Comparison of ENCODE assay signal across 27 cellular contexts in the genomic region with DNA sequence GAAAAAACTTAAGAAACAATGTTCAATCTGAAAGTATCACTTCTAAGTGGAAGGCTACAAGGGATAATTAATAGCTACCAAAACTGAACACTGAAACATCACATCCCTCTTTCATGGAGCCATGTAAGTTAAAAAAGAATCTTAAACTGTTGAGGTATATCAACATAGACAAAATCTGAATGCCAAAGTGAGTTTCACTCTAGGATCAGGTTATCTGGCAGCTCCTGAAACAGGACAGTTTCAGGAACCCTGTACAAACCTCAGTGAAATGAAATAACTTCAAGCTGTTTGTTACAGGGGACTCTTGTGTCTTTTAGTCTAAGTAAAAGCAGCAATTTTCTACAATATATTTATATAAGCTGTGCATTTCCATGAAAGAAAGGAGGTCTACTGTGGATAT.
DNase-seq lines count a peak whose midpoint lies in the region; ATAC-seq, FAIRE-seq and TF ChIP-seq lines count a peak whose summit lies in the region.
"Had no signal": no experiment of that assay in that cellular context is flagged by ENCODE, and none has a peak within 500 bp of the region (broad histone marks: within the 10 kb centered on the region; RNA-seq: fewer than 3 reads in every experiment).

No MANE protein-coding gene starts in this region.

- CTCF ChIA-PET in activated CD8-positive, alpha-beta T cell treated with anti-CD3 and anti-CD28 coated beads for 36 hours (lab: Charles Lee) = interaction anchor here (0.6 to 3.1 kb wide), 8 partner anchors 11 to 93 kb away, joined by 3 to 10 read pairs (median 4); no protein-coding TSS in a partner anchor
- CTCF ChIA-PET in activated CD8-positive, alpha-beta T cell treated with anti-CD3 and anti-CD28 coated beads, Interleukin-2, amount 10 ng/mL, durations not matched to agents 7 days and 5 days (lab: Charles Lee) = interaction anchor here (0.7 to 1.7 kb wide), 7 partner anchors 11 to 91 kb away, joined by 3 to 7 read pairs (median 3); no protein-coding TSS in a partner anchor
- CTCF ChIA-PET in GM12878 (lab: Yijun Ruan, JAX) = interaction anchor here (0.5 to 3.8 kb wide), 20 partner anchors 11 to 148 kb away, joined by 3 to 24 read pairs (median 5); a partner anchor contains a TSS

- H3K79me2 ChIP-seq in KMS-11 (ENCODE audit: insufficient read depth, low read depth) (peaks cover 93% of the 10 kb centered on the region), GM12878 (ENCODE audit: control insufficient read depth, insufficient read depth, low read length) (peaks cover 96% of the 10 kb centered on the region)

- TF ChIP-seq POLR2A in GM12878 (IDR thresholded peaks at IDR 0.05; ENCODE audit: low read depth, low read length) = no peak

- H3K27me3 ChIP-seq in KMS-11 (ENCODE audit: insufficient read depth, low read depth) (no peaks in the 10 kb centered on the region), GM12878 (replicated peaks in 1 of 2; ENCODE audit: control insufficient read depth in 2 of 2, insufficient read depth in 2 of 2, low read length in 1 of 2) (no peaks in the 10 kb centered on the region), neutrophil (no peaks in the 10 kb centered on the region)
- H3K27me3 ChIP-seq: pancreas had no signal

- H4K20me1 ChIP-seq in KMS-11 (ENCODE audit: insufficient read depth) = no peaks in the 10 kb centered on the region; the same call in none of the 2 replicates
- 0 out of 2 replicates have a peak, but pooled peaks cover 3% of the 10 kb centered on the region for H4K20me1 ChIP-seq in GM12878 (ENCODE audit: control insufficient read depth, insufficient read depth)

- POLR2A ChIA-PET in activated CD8-positive, alpha-beta T cell treated with anti-CD3 and anti-CD28 coated beads for 36 hours (lab: Charles Lee) = interaction anchor here (0.6 to 1.0 kb wide), 2 partner anchors 21 to 51 kb away, joined by 3 read pairs; no protein-coding TSS in a partner anchor
- POLR2A ChIA-PET in activated CD8-positive, alpha-beta T cell treated with anti-CD3 and anti-CD28 coated beads, Interleukin-2, amount 10 ng/mL, durations not matched to agents 7 days and 5 days (lab: Charles Lee) = interaction anchor here (0.8 kb wide), 1 partner anchor 73 kb away, joined by 3 read pairs; a partner anchor contains a TSS
- POLR2A ChIA-PET in GM12878 (lab: Charles Lee) = interaction anchor here (0.8 to 3.2 kb wide), 13 partner anchors 10 to 79 kb away, joined by 3 to 23 read pairs (median 4); no protein-coding TSS in a partner anchor

- H3K36me3 ChIP-seq in KMS-11 (ENCODE audit: insufficient read depth) (no peaks in the 10 kb centered on the region), GM12878 (ENCODE audit: control insufficient read depth in 2 of 2, insufficient read depth in 2 of 2, low read length in 1 of 2) (peaks cover 0 to 2% of the 10 kb centered on the region in 2 experiments; a peak in 3 of 4 replicates), neutrophil (no peaks in the 10 kb centered on the region)
- H3K36me3 ChIP-seq: pancreas had no signal

- TF ChIP-seq RAD21 in GM12878 (IDR thresholded peaks at IDR 0.05; ENCODE audit: insufficient read depth, low read depth, low read length) = no peak

- H3K9me3 Mint-ChIP-seq in activated CD8-positive, alpha-beta T cell treated with anti-CD3 and anti-CD28 coated beads for 36 hours = no peaks in the 10 kb centered on the region
- no peaks in the 10 kb centered on the region for H3K9me3 Mint-ChIP-seq in activated CD8-positive, alpha-beta T cell treated with anti-CD3 and anti-CD28 coated beads, Interleukin-2, amount 10 ng/mL, durations not matched to agents 7 days and 5 days (ENCODE audit: insufficient read depth)
- H3K9me3 Mint-ChIP-seq: nephron had no signal

- H3K4me1 ChIP-seq in KMS-11 (ENCODE audit: low read depth, poor library complexity, severe bottlenecking) (peaks cover 97% of the 10 kb centered on the region), GM12878 (ENCODE audit: control insufficient read depth, insufficient read depth, low read length) (peaks cover 47% of the 10 kb centered on the region), neutrophil (ENCODE audit: control insufficient read depth in 1 of 2, insufficient read depth in 1 of 2, low read depth in 1 of 2, low read length in 1 of 2) (peaks cover 9 to 22% of the 10 kb centered on the region in 2 experiments)

- no peak for DNase-seq in activated CD8-positive, alpha-beta T cell treated with anti-CD3 and anti-CD28 coated beads for 36 hours
- DNase-seq in activated CD8-positive, alpha-beta T cell treated with anti-CD3 and anti-CD28 coated beads, Interleukin-2, amount 10 ng/mL, durations not matched to agents 7 days and 5 days = no peak
- DNase-seq in GM12878 (ENCODE audit: low read depth, low spot score) (no peak), RPMI8226 (no peak), NCI-H1694 (lab: John Stamatoyannopoulos, UW) (no peak)
- DNase-seq: activated CD8-positive, alpha-beta memory T cell treated with anti-CD3 and anti-CD28 coated beads, Interleukin-2, amount 10 ng/mL, durations not matched to agents 7 days and 5 days; activated effector memory CD4-positive, alpha-beta T cell treated with Interleukin-2 at 50 U/mL for 16 hours; glutamatergic neuron; left cardiac atrium; mesendoderm; NCI-H1694 treated with DMSO at 0.1 percent for 48 hours; NCI-H226; NCI-H748 treated with DMSO at 0.1 percent for 48 hours; pancreas; right cardiac atrium; SHP77 treated with DMSO at 0.1 percent for 48 hours; stimulated activated CD4-positive, alpha-beta T cell treated with anti-CD3 and anti-CD28 coated beads, Interleukin-12 subunit alpha, Interleukin-12 subunit beta, amount 100 ng/mL, for 4 hours had no signal

- ATAC-seq in activated CD8-positive, alpha-beta T cell treated with anti-CD3 and anti-CD28 coated beads for 36 hours = no peak
- no peak for ATAC-seq in activated CD8-positive, alpha-beta T cell treated with anti-CD3 and anti-CD28 coated beads, Interleukin-2, amount 10 ng/mL, durations not matched to agents 7 days and 5 days
- ATAC-seq in GM12878 (peak; percentile 41), GM21717 (IDR thresholded peaks at IDR 0.05; ENCODE audit: unreplicated experiment) (no peak)
- ATAC-seq: activated CD8-positive, alpha-beta memory T cell treated with anti-CD3 and anti-CD28 coated beads, Interleukin-2, amount 10 ng/mL, durations not matched to agents 7 days and 5 days; HCT116; left cardiac atrium; pancreas; right cardiac atrium had no signal

- H3K9me3 ChIP-seq in GM12878 (replicated peaks; ENCODE audit: control insufficient read depth, insufficient read depth, low read length) (no peaks in the 10 kb centered on the region), neutrophil (no peaks in the 10 kb centered on the region)
- H3K9me3 ChIP-seq: pancreas had no signal

- peak; percentile 35 for FAIRE-seq in GM12878 (lab: Jason Lieb, UNC)
- FAIRE-seq: D721Med, endometrium, GM18507, pancreas, TTC549 had no signal

- no TSS peak for BruUV-seq in GM12878 (replicated peaks; lab: Mats Ljungman, UMichigan)

- intact Hi-C loops in activated CD8-positive, alpha-beta T cell treated with anti-CD3 and anti-CD28 coated beads for 36 hours (cut with micrococcal nuclease) = loop anchor here (5.0 kb wide), 2 partner anchors 33 to 57 kb away; no protein-coding TSS in a partner anchor
- intact Hi-C loops in GM12878 (cut with micrococcal nuclease; ENCODE audit: unreplicated experiment) = no loop called here

- RAD21 ChIA-PET in GM12878 (lab: Charles Lee; ENCODE audit: unreplicated experiment) = interaction anchor here (0.5 to 3.5 kb wide), 13 partner anchors 17 to 148 kb away, joined by 3 to 33 read pairs (median 5); a partner anchor contains a TSS

- H3K27me3 Mint-ChIP-seq in activated CD8-positive, alpha-beta T cell treated with anti-CD3 and anti-CD28 coated beads for 36 hours = no peaks in the 10 kb centered on the region
- H3K27me3 Mint-ChIP-seq in activated CD8-positive, alpha-beta T cell treated with anti-CD3 and anti-CD28 coated beads, Interleukin-2, amount 10 ng/mL, durations not matched to agents 7 days and 5 days (ENCODE audit: low read depth) = no peaks in the 10 kb centered on the region
- H3K27me3 Mint-ChIP-seq: activated CD8-positive, alpha-beta memory T cell treated with anti-CD3 and anti-CD28 coated beads, Interleukin-2, amount 10 ng/mL, durations not matched to agents 7 days and 5 days; B cell had no signal

- SMC1A ChIA-PET in GM12878 (lab: Charles Lee; ENCODE audit: uncharacterized antibody, unreplicated experiment) = interaction anchor here (1.0 to 9.1 kb wide), 24 partner anchors 9 to 93 kb away, joined by 3 to 113 read pairs (median 5); a partner anchor contains a TSS

- in situ Hi-C loops in GM12878 (cut with MboI) = no loop called here

- H3K36me3 Mint-ChIP-seq in activated CD8-positive, alpha-beta T cell treated with anti-CD3 and anti-CD28 coated beads for 36 hours (ENCODE audit: low read depth) = peaks cover 21% of the 10 kb centered on the region
- H3K36me3 Mint-ChIP-seq in activated CD8-positive, alpha-beta T cell treated with anti-CD3 and anti-CD28 coated beads, Interleukin-2, amount 10 ng/mL, durations not matched to agents 7 days and 5 days (ENCODE audit: low read depth) = peaks cover 33% of the 10 kb centered on the region

- H3K27ac ChIP-seq in KMS-11 = peak overlapping the region; percentile 68
- peak overlapping the region; percentile 47 for H3K27ac ChIP-seq in GM12878 (ENCODE audit: control insufficient read depth, insufficient read depth)
- peak overlapping the region; percentile 68 for H3K27ac ChIP-seq in neutrophil
- H3K27ac ChIP-seq: pancreas had no signal

- no peak overlapping the region for H2AFZ ChIP-seq in KMS-11 (ENCODE audit: low read depth)
- no peak overlapping the region for H2AFZ ChIP-seq in GM12878 (ENCODE audit: control insufficient read depth, low read depth, low read length)

- no peak for TF ChIP-seq CTCF in activated CD8-positive, alpha-beta T cell treated with anti-CD3 and anti-CD28 coated beads for 36 hours (IDR thresholded peaks at IDR 0.05)
- TF ChIP-seq CTCF in KMS-11 (conservative IDR thresholded peaks at IDR 0.05; ENCODE audit: low read depth, low read length) (no peak), GM12878 (IDR thresholded peaks at IDR 0.05 in 2 of 3, conservative IDR thresholded peaks at IDR 0.05 in 1 of 3; ENCODE audit: control insufficient read depth in 2 of 3, extremely low read depth in 1 of 3, insufficient read depth in 1 of 3, low read depth in 3 of 3, low read length in 3 of 3) (no peak), neutrophil (IDR thresholded peaks at IDR 0.05) (no peak)

- H3K4me3 Mint-ChIP-seq in activated CD8-positive, alpha-beta T cell treated with anti-CD3 and anti-CD28 coated beads for 36 hours = no peak overlapping the region
- H3K4me3 Mint-ChIP-seq in activated CD8-positive, alpha-beta T cell treated with anti-CD3 and anti-CD28 coated beads, Interleukin-2, amount 10 ng/mL, durations not matched to agents 7 days and 5 days = no peak overlapping the region
- H3K4me3 Mint-ChIP-seq: activated CD8-positive, alpha-beta memory T cell treated with anti-CD3 and anti-CD28 coated beads, Interleukin-2, amount 10 ng/mL, durations not matched to agents 7 days and 5 days; B cell; nephron had no signal

- TF ChIP-seq EP300 in GM12878 (IDR thresholded peaks at IDR 0.05; ENCODE audit: borderline replicate concordance in 1 of 2, control insufficient read depth in 1 of 2, low read depth in 2 of 2, low read length in 2 of 2) = no peak

- peak overlapping the region; percentile 3; the same call in 1 of the 2 replicates for H3K9ac ChIP-seq in KMS-11
- no peak overlapping the region for H3K9ac ChIP-seq in GM12878 (ENCODE audit: control insufficient read depth, insufficient read depth, low read length)

- peak overlapping the region; percentile 80 for H3K27ac Mint-ChIP-seq in activated CD8-positive, alpha-beta T cell treated with anti-CD3 and anti-CD28 coated beads for 36 hours
- H3K27ac Mint-ChIP-seq in activated CD8-positive, alpha-beta T cell treated with anti-CD3 and anti-CD28 coated beads, Interleukin-2, amount 10 ng/mL, durations not matched to agents 7 days and 5 days = no peak overlapping the region
- H3K27ac Mint-ChIP-seq: activated CD8-positive, alpha-beta memory T cell treated with anti-CD3 and anti-CD28 coated beads, Interleukin-2, amount 10 ng/mL, durations not matched to agents 7 days and 5 days; B cell had no signal

- peak overlapping the region; percentile 58 for H3K4me2 ChIP-seq in KMS-11
- peak overlapping the region; percentile 90 for H3K4me2 ChIP-seq in GM12878 (ENCODE audit: control insufficient read depth, insufficient read depth)

- no peak overlapping the region for H3K4me3 ChIP-seq in KMS-11 (IDR thresholded peaks at IDR 0.05; ENCODE audit: insufficient read depth, low read depth, low read length)
- peak overlapping the region; percentile 15 for H3K4me3 ChIP-seq in GM12878
- H3K4me3 ChIP-seq in neutrophil (ENCODE audit: low read depth in 1 of 2, low read length in 1 of 2) = no peak overlapping the region
- H3K4me3 ChIP-seq: pancreas had no signal

- H3K4me1 Mint-ChIP-seq in activated CD8-positive, alpha-beta T cell treated with anti-CD3 and anti-CD28 coated beads for 36 hours (ENCODE audit: low read depth) = peaks cover 79% of the 10 kb centered on the region
- peaks cover 47% of the 10 kb centered on the region for H3K4me1 Mint-ChIP-seq in activated CD8-positive, alpha-beta T cell treated with anti-CD3 and anti-CD28 coated beads, Interleukin-2, amount 10 ng/mL, durations not matched to agents 7 days and 5 days (ENCODE audit: low read depth)
